In the genomic region with DNA sequence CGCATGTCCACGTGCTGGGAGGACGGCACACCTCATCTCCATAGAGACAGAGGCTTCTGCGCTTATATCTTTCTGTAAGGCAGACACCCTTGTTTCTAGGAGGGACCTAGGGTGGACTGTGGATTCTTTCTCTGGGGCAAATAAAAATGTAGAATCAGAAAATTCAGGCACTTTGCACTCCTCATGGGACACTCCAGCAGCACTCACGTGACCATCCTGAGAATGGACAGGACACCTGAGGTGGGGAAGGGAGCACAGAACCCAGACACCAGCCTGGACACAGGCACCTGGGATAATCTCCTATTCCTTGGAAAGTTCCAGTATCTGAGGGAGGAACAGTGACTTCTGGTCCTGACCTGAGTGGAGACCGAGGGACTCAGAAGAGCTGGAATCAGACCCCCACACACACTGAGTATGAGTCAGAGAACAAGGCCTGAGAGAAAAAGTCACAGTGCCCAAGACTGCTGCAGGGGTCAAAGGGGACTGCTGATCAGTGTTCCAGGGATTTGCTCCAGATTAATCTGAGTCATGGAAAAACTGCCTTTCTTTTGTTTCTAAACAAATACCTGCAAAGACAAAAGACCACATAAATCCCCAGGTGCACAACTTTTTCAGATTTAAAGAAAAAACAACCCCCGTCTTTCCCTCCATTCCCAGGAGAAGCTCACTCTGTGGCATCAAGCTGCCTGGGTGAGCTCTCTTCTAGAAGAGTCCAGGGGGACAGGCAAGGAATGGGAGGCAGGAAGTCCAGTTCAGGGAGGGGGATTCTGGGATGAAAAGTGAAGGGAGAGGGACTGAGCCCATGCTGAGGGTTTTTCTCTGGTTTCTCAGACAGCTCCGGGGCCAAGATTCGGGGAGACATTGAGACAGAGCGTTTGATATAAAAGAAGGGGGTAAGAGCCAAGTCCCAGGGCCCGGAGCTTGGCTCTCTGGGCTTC, we compare ENCODE assay signal across 9 cellular contexts. TPM values are rescaled to one million over a fixed set of nuclear protein-coding genes. Genes with fewer than 3 reads are reported as not detected.
DNase-seq lines count a peak whose midpoint lies in the region; ATAC-seq and TF ChIP-seq lines count a peak whose summit lies in the region.
"Had no signal": no experiment of that assay in that cellular context is flagged by ENCODE, and none has a peak within 500 bp of the region (broad histone marks: within the 10 kb centered on the region; RNA-seq: fewer than 3 reads in every experiment).

No MANE protein-coding gene starts in this region.

- H3K27ac Mint-ChIP-seq in endothelial cell (ENCODE audit: unreplicated experiment), result no peak overlapping the region

- H3K27me3 ChIP-seq in osteoblast (ENCODE audit: insufficient read depth, low read length) (peaks cover 2% of the 10 kb centered on the region), WERI-Rb-1 (ENCODE audit: insufficient read depth, low read depth, severe bottlenecking) (no peaks in the 10 kb centered on the region)

- H4K20me1 ChIP-seq in osteoblast (ENCODE audit: insufficient read depth, low read length), result no peaks in the 10 kb centered on the region

- no peaks in the 10 kb centered on the region for H3K36me3 ChIP-seq in osteoblast (ENCODE audit: insufficient read depth, low read length)
- no peaks in the 10 kb centered on the region for H3K36me3 ChIP-seq in WERI-Rb-1

- H3K9me3 Mint-ChIP-seq in endothelial cell (ENCODE audit: unreplicated experiment), result no peaks in the 10 kb centered on the region
- H3K9me3 Mint-ChIP-seq: neural crest cell had no signal

- H3K27me3 Mint-ChIP-seq in endothelial cell (ENCODE audit: unreplicated experiment), result no peaks in the 10 kb centered on the region

- peak overlapping the region; percentile 25 for H3K4me3 Mint-ChIP-seq in endothelial cell (ENCODE audit: unreplicated experiment)

- no peaks in the 10 kb centered on the region for H3K36me3 Mint-ChIP-seq in endothelial cell (ENCODE audit: low read depth, unreplicated experiment)

- no peak overlapping the region for H3K27ac ChIP-seq in osteoblast (ENCODE audit: low read depth, low read length)
- H3K27ac ChIP-seq in WERI-Rb-1, result no peak overlapping the region

- DNase-seq in EH (ENCODE audit: low read depth), result peak; percentile 21
- DNase-seq in M059J (ENCODE audit: low read depth), result peak; percentile 81
- no peak for DNase-seq in endothelial cell (ENCODE audit: low spot score)
- DNase-seq in osteoblast (ENCODE audit: insufficient read length, low spot score, missing footprints), result no peak
- no peak for DNase-seq in NCI-H2171 treated with DMSO at 0.1 percent for 48 hours (lab: John Stamatoyannopoulos, UW)
- DNase-seq in UCSD-AML1 (lab: John Stamatoyannopoulos, UW; ENCODE audit: unreplicated experiment), result no peak
- no peak for DNase-seq in WERI-Rb-1

- H3K79me2 ChIP-seq in osteoblast (ENCODE audit: insufficient read depth, low read length), result no peaks in the 10 kb centered on the region

- H3K4me3 ChIP-seq in osteoblast (ENCODE audit: insufficient read depth, low read length) (peak overlapping the region; percentile 69), WERI-Rb-1 (ENCODE audit: low read depth, low read length) (no peak overlapping the region)

- H3K4me1 Mint-ChIP-seq in endothelial cell (ENCODE audit: unreplicated experiment), result peaks cover 3% of the 10 kb centered on the region

- H3K4me1 ChIP-seq in osteoblast (ENCODE audit: insufficient read depth, low read length), result peaks cover 13% of the 10 kb centered on the region

- no peaks in the 10 kb centered on the region for H3K9me3 ChIP-seq in osteoblast (ENCODE audit: low read depth, low read length)
- no peaks in the 10 kb centered on the region for H3K9me3 ChIP-seq in WERI-Rb-1 (ENCODE audit: severe bottlenecking)

- peak overlapping the region; percentile 82 for H3K4me2 ChIP-seq in osteoblast (ENCODE audit: insufficient read depth, low read length)

- H2AFZ ChIP-seq in osteoblast (ENCODE audit: low read length), result peak overlapping the region; percentile 71

- no peak for ATAC-seq in HG03135 (IDR thresholded peaks at IDR 0.05; ENCODE audit: unreplicated experiment)

- TF ChIP-seq CTCF in endothelial cell (IDR thresholded peaks at IDR 0.05; ENCODE audit: unreplicated experiment) (no peak), osteoblast (IDR thresholded peaks at IDR 0.05; ENCODE audit: extremely low read depth, low read depth, low read length) (no peak), WERI-Rb-1 (IDR thresholded peaks at IDR 0.05; ENCODE audit: low read depth, low read length) (no peak)

RNA-seq across cellular contexts. Expression of a gene that starts 35.6 kb away (rescaled TPM):
- total RNA-seq in M059J (2014; rRNA removed; shearing (Covaris generic)), result 47.6 and 59.9 TPM in 2 replicates
- total RNA-seq in endothelial cell (ENCODE audit: unreplicated experiment), result 3.6 TPM
- 12.7 and 14.1 TPM in 2 replicates for total RNA-seq in osteoblast

RNA-seq across cellular contexts. Expression of a gene that starts 58.9 kb away (rescaled TPM):
- total RNA-seq in M059J (2014; rRNA removed; shearing (Covaris generic)), result 155 and 164 TPM in 2 replicates
- total RNA-seq in endothelial cell (ENCODE audit: unreplicated experiment) (16.6 TPM), osteoblast (31.1 and 40.1 TPM in 2 replicates)

Comparison
In these comparisons a context has a peak if more than half of its experiments do, and no peak if none do; other contexts are left out.
1. DNase-seq: peak in EH (single experiment) and M059J (single experiment); none in endothelial cell (single experiment), osteoblast (single experiment), NCI-H2171 treated with DMSO at 0.1 percent for 48 hours (single experiment), UCSD-AML1 (single experiment) and WERI-Rb-1 (single experiment).